Comparison of ENCODE assay signal across 10 cellular contexts in genomic region chr3:46065294-46065705, GRCh38. TPM values are rescaled to one million over a fixed set of nuclear protein-coding genes. Genes with fewer than 3 reads are reported as not detected.
DNase-seq lines count a peak whose midpoint lies in the region; ATAC-seq and TF ChIP-seq lines count a peak whose summit lies in the region.
"Had no signal": no experiment of that assay in that cellular context is flagged by ENCODE, and none has a peak within 500 bp of the region (broad histone marks: within the 10 kb centered on the region; RNA-seq: fewer than 3 reads in every experiment).

No MANE protein-coding gene starts in this region.

- H3K4me1 Mint-ChIP-seq in CD8-positive, alpha-beta T cell (ENCODE audit: low read depth) = peaks cover 76% of the 10 kb centered on the region
- peaks cover 58% of the 10 kb centered on the region for H3K4me1 Mint-ChIP-seq in T-helper 17 cell

- POLR2A ChIA-PET in CD8-positive, alpha-beta T cell (lab: Charles Lee) = interaction anchor here (0.9 to 2.3 kb wide), 12 partner anchors 11 to 150 kb away, joined by 3 to 10 read pairs (median 6); partner anchors contain the start of genes CXCR6 and FYCO1

- H3K4me3 ChIP-seq in CD8-positive, alpha-beta T cell (ENCODE audit: low read depth, low read length) = no peak overlapping the region
- no peak overlapping the region for H3K4me3 ChIP-seq in body of pancreas
- H3K4me3 ChIP-seq in lower leg skin (ENCODE audit: low read depth, poor library complexity, severe bottlenecking) = no peak overlapping the region

- H3K36me3 Mint-ChIP-seq in CD8-positive, alpha-beta T cell = no peaks in the 10 kb centered on the region
- peaks cover 2% of the 10 kb centered on the region for H3K36me3 Mint-ChIP-seq in T-helper 17 cell (ENCODE audit: low read depth)
- H3K36me3 Mint-ChIP-seq: brain had no signal

- peak; percentile 87 for ATAC-seq in CD8-positive, alpha-beta T cell
- ATAC-seq in HG03432 (IDR thresholded peaks at IDR 0.05; ENCODE audit: unreplicated experiment) = peak; percentile 59
- ATAC-seq in T-helper 17 cell = peak; percentile 86
- peak; percentile 9 for ATAC-seq in body of pancreas
- ATAC-seq in HG03460 (IDR thresholded peaks at IDR 0.05; ENCODE audit: unreplicated experiment) = no peak
- no peak for ATAC-seq in HG03469 (IDR thresholded peaks at IDR 0.05; ENCODE audit: unreplicated experiment)

- DNase-seq in CD8-positive, alpha-beta T cell = peak; percentile 62 to 91 (median 79)
- DNase-seq in T-helper 17 cell (peak; percentile 53 to 78 (median 78)), body of pancreas (peak in 3 of 4 donors; percentile 35 to 54 (median 44)), lower leg skin (ENCODE audit: low spot score in 2 of 2) (no peak)
- peak; percentile 44 to 75 for DNase-seq in stimulated activated CD4-positive, alpha-beta T cell treated with anti-CD3 and anti-CD28 coated beads, Interleukin-1b, Interleukin-23, amount 100 ng/mL, for 4 hours (ENCODE audit: low read depth in 2 of 2)

- no peak overlapping the region for H3K27ac ChIP-seq in CD8-positive, alpha-beta T cell (ENCODE audit: low read depth, low read length)
- no peak overlapping the region for H3K27ac ChIP-seq in body of pancreas

- peak overlapping the region; percentile 88 for H3K27ac Mint-ChIP-seq in CD8-positive, alpha-beta T cell
- H3K27ac Mint-ChIP-seq in T-helper 17 cell = peak overlapping the region; percentile 95

- no peaks in the 10 kb centered on the region for H3K27me3 ChIP-seq in CD8-positive, alpha-beta T cell (ENCODE audit: insufficient read depth, low read length)
- no peaks in the 10 kb centered on the region for H3K27me3 ChIP-seq in body of pancreas

- peak overlapping the region; percentile 37 for H3K4me3 Mint-ChIP-seq in CD8-positive, alpha-beta T cell
- peak overlapping the region; percentile 73 for H3K4me3 Mint-ChIP-seq in T-helper 17 cell
- H3K4me3 Mint-ChIP-seq: brain had no signal

- WGBS in body of pancreas, 2 donors = 16 to 19% methylated on average over 6 of the region's 6 CpGs
- 14 to 25% methylated on average over 6 of the region's 6 CpGs for WGBS in lower leg skin, 2 donors

- TF ChIP-seq CTCF in CD8-positive, alpha-beta T cell (IDR thresholded peaks at IDR 0.05) = no peak
- no peak for TF ChIP-seq CTCF in body of pancreas (IDR thresholded peaks at IDR 0.05)
- TF ChIP-seq CTCF in lower leg skin (IDR thresholded peaks at IDR 0.05) = no peak

- TF ChIP-seq POLR2A in body of pancreas (IDR thresholded peaks at IDR 0.05) (no peak), lower leg skin (IDR thresholded peaks at IDR 0.05) (no peak)

- CTCF ChIA-PET in CD8-positive, alpha-beta T cell (lab: Charles Lee) = interaction anchor here (0.8 to 11.3 kb wide), 10 partner anchors 11 to 131 kb away, joined by 3 to 147 read pairs (median 6); partner anchors contain the start of gene FYCO1

- H3K27me3 Mint-ChIP-seq in CD8-positive, alpha-beta T cell (ENCODE audit: low read depth) = no peaks in the 10 kb centered on the region
- H3K27me3 Mint-ChIP-seq in T-helper 17 cell = no peaks in the 10 kb centered on the region

- H3K9me3 ChIP-seq in CD8-positive, alpha-beta T cell (ENCODE audit: low read length) = no peaks in the 10 kb centered on the region
- no peaks in the 10 kb centered on the region for H3K9me3 ChIP-seq in T-helper 17 cell (ENCODE audit: control insufficient read depth, low read length, poor library complexity, severe bottlenecking)
- H3K9me3 ChIP-seq in body of pancreas = no peaks in the 10 kb centered on the region

- H3K4me1 ChIP-seq in CD8-positive, alpha-beta T cell (ENCODE audit: insufficient read depth, low read length) = peaks cover 78% of the 10 kb centered on the region
- no peaks in the 10 kb centered on the region for H3K4me1 ChIP-seq in body of pancreas

- H3K9me3 Mint-ChIP-seq in CD8-positive, alpha-beta T cell = peaks cover 7% of the 10 kb centered on the region

- H3K36me3 ChIP-seq in CD8-positive, alpha-beta T cell (ENCODE audit: insufficient read depth, low read length) = no peaks in the 10 kb centered on the region
- no peaks in the 10 kb centered on the region for H3K36me3 ChIP-seq in body of pancreas (replicated peaks in 1 of 2; ENCODE audit: insufficient read depth in 1 of 2, low read depth in 2 of 2)

- intact Hi-C loops in CD8-positive, alpha-beta T cell (cut with DNase I, micrococcal nuclease) = loop anchor here (1.0 to 10.0 kb wide), 5 partner anchors 14 to 370 kb away; partner anchors contain the start of gene FYCO1 (in 2 of the 2)
- intact Hi-C loops in body of pancreas (cut with DNase I) = no loop called here
- intact Hi-C loops in lower leg skin (cut with DNase I; ENCODE audit: low total_unique reads) = no loop called here

RNA-seq across cellular contexts. Expression of gene XCR1, which starts 38.0 kb away (rescaled TPM):
- total RNA-seq in CD8-positive, alpha-beta T cell = not detected
- total RNA-seq in T-helper 17 cell (under 1 TPM in 1 of 2 donors, not detected in 1; 0.08 TPM), body of pancreas (not detected), lower leg skin (1 to 10 TPM in 3 of 4 donors, under 1 TPM in 1; 0.38 to 8.2 (median 3.0) TPM)
- total RNA-seq: temporal lobe had no signal

Comparison
In these comparisons a context has a peak if more than half of its experiments do, and no peak if none do; other contexts are left out.
1. ATAC-seq: peak in CD8-positive, alpha-beta T cell (single experiment), HG03432 (single experiment), T-helper 17 cell (single experiment) and body of pancreas (single experiment); none in HG03460 (single experiment) and HG03469 (single experiment).
2. DNase-seq: peak in CD8-positive, alpha-beta T cell (7 of 7), T-helper 17 cell (3 of 3), body of pancreas (3 of 4) and stimulated activated CD4-positive, alpha-beta T cell treated with anti-CD3 and anti-CD28 coated beads, Interleukin-1b, Interleukin-23, amount 100 ng/mL, for 4 hours (2 of 2); none in lower leg skin (0 of 2).
3. intact Hi-C loops: an anchor here in CD8-positive, alpha-beta T cell (1.0 to 10.0 kb wide); none called in body of pancreas and lower leg skin.